ENCODE assay signal across 1 cellular context in genomic region chr7:100247152-100247757, GRCh38.
TF ChIP-seq lines count a peak whose summit lies in the region.

No MANE protein-coding gene starts in this region.

TF ChIP-seq in K562, 482 proteins besides CTCF, POLR2A, EP300 and RAD21 (continued from another document and continues in another):
- no peak for TF ChIP-seq HINFP (tag; conservative IDR thresholded peaks at IDR 0.05; ENCODE audit: low read depth)
- no peak for TF ChIP-seq GABPA (tag; conservative IDR thresholded peaks at IDR 0.05; ENCODE audit: low read depth)
- no peak for TF ChIP-seq NCOA6 (IDR thresholded peaks at IDR 0.05)
- no peak for TF ChIP-seq ZFX (CRISPR knock-in tag; IDR thresholded peaks at IDR 0.05)
- TF ChIP-seq FOXJ3 (CRISPR knock-in tag; IDR thresholded peaks at IDR 0.05), result no peak
- TF ChIP-seq PHB (CRISPR knock-in tag; IDR thresholded peaks at IDR 0.05), result no peak
- TF ChIP-seq, protein P1, sequence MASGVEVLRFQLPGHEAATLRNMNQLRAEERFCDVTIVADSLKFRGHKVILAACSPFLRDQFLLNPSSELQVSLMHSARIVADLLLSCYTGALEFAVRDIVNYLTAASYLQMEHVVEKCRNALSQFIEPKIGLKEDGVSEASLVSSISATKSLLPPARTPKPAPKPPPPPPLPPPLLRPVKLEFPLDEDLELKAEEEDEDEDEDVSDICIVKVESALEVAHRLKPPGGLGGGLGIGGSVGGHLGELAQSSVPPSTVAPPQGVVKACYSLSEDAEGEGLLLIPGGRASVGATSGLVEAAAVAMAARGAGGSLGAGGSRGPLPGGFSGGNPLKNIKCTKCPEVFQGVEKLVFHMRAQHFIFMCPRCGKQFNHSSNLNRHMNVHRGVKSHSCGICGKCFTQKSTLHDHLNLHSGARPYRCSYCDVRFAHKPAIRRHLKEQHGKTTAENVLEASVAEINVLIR (CRISPR knock-in tag; IDR thresholded peaks at IDR 0.05), result no peak
- no peak for TF ChIP-seq NCOA4 (IDR thresholded peaks at IDR 0.05; ENCODE audit: partially characterized antibody)
- no peak for TF ChIP-seq ZNF717 (CRISPR knock-in tag; IDR thresholded peaks at IDR 0.05)
- no peak for TF ChIP-seq THRA (IDR thresholded peaks at IDR 0.05)
- TF ChIP-seq ZBTB34 (CRISPR knock-in tag; IDR thresholded peaks at IDR 0.05), result no peak
- no peak for TF ChIP-seq MCM5 (IDR thresholded peaks at IDR 0.05; ENCODE audit: low read depth)
- no peak for TF ChIP-seq HCFC1 (IDR thresholded peaks at IDR 0.05; ENCODE audit: low read depth, low read length)
- no peak for TF ChIP-seq ZKSCAN1 (IDR thresholded peaks at IDR 0.05; ENCODE audit: low read depth, low read length)
- TF ChIP-seq MAFG (tag; conservative IDR thresholded peaks at IDR 0.05), result peak; percentile 58
- TF ChIP-seq DMBX1 (CRISPR knock-in tag; IDR thresholded peaks at IDR 0.05; ENCODE audit: borderline replicate concordance), result no peak
- no peak for TF ChIP-seq ZNF699 (CRISPR knock-in tag; IDR thresholded peaks at IDR 0.05; ENCODE audit: insufficient replicate concordance)
- peak in 1 of 2 experiments; percentile 24; a peak in 1 of 4 replicates for TF ChIP-seq HDAC1 (IDR thresholded peaks at IDR 0.05)
- no peak for TF ChIP-seq RERE (CRISPR knock-in tag; IDR thresholded peaks at IDR 0.05; ENCODE audit: borderline replicate concordance)
- TF ChIP-seq CBX1 (IDR thresholded peaks at IDR 0.05; ENCODE audit: low read depth), result 0 out of 2 replicates have a peak, but pooled peaks have one; percentile 76
- TF ChIP-seq SMARCA5 (IDR thresholded peaks at IDR 0.05), result 0 out of 2 replicates have a peak, but pooled peaks have one; percentile 44
- no peak for TF ChIP-seq CHD1 (IDR thresholded peaks at IDR 0.05; ENCODE audit: low read length)
- TF ChIP-seq, protein P2, sequence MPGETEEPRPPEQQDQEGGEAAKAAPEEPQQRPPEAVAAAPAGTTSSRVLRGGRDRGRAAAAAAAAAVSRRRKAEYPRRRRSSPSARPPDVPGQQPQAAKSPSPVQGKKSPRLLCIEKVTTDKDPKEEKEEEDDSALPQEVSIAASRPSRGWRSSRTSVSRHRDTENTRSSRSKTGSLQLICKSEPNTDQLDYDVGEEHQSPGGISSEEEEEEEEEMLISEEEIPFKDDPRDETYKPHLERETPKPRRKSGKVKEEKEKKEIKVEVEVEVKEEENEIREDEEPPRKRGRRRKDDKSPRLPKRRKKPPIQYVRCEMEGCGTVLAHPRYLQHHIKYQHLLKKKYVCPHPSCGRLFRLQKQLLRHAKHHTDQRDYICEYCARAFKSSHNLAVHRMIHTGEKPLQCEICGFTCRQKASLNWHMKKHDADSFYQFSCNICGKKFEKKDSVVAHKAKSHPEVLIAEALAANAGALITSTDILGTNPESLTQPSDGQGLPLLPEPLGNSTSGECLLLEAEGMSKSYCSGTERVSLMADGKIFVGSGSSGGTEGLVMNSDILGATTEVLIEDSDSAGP (CRISPR knock-in tag; IDR thresholded peaks at IDR 0.05), result no peak
- no peak for TF ChIP-seq KDM4B (IDR thresholded peaks at IDR 0.05; ENCODE audit: borderline replicate concordance in 2 of 2, low read depth in 1 of 2)
- no peak for TF ChIP-seq JUNB (CRISPR knock-in tag; conservative IDR thresholded peaks at IDR 0.05)
- TF ChIP-seq HMGN3 (IDR thresholded peaks at IDR 0.05; ENCODE audit: borderline replicate concordance, extremely low read depth, insufficient read length, low read depth, low read length), result no peak
- no peak for TF ChIP-seq RBM22 (IDR thresholded peaks at IDR 0.05; ENCODE audit: low read depth, low read length, poor library complexity, severe bottlenecking)
- TF ChIP-seq ZNF766 (CRISPR knock-in tag; conservative IDR thresholded peaks at IDR 0.05), result no peak
- peak; percentile 50 for TF ChIP-seq ESRRA (IDR thresholded peaks at IDR 0.05; ENCODE audit: borderline replicate concordance, low read depth)
- TF ChIP-seq ZNF347 (CRISPR knock-in tag; IDR thresholded peaks at IDR 0.05; ENCODE audit: low read depth), result no peak
- TF ChIP-seq PHB2 (IDR thresholded peaks at IDR 0.05; ENCODE audit: low read depth), result no peak
- no peak for TF ChIP-seq E2F6 (IDR thresholded peaks at IDR 0.05; ENCODE audit: borderline replicate concordance in 1 of 2, extremely low read depth in 1 of 2, insufficient read depth in 1 of 2, insufficient read length in 1 of 2, low read depth in 1 of 2, low read length in 1 of 2, poor library complexity in 1 of 2, severe bottlenecking in 1 of 2)
- TF ChIP-seq CREB5 (CRISPR knock-in tag; IDR thresholded peaks at IDR 0.05), result no peak
- TF ChIP-seq, protein P3, sequence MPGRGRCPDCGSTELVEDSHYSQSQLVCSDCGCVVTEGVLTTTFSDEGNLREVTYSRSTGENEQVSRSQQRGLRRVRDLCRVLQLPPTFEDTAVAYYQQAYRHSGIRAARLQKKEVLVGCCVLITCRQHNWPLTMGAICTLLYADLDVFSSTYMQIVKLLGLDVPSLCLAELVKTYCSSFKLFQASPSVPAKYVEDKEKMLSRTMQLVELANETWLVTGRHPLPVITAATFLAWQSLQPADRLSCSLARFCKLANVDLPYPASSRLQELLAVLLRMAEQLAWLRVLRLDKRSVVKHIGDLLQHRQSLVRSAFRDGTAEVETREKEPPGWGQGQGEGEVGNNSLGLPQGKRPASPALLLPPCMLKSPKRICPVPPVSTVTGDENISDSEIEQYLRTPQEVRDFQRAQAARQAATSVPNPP (IDR thresholded peaks at IDR 0.05; ENCODE audit: borderline replicate concordance, insufficient read depth, insufficient read length), result no peak
- TF ChIP-seq KLF13 (tag; IDR thresholded peaks at IDR 0.05; ENCODE audit: borderline replicate concordance, low read depth), result no peak
- no peak for TF ChIP-seq ZNF644 (tag; IDR thresholded peaks at IDR 0.05; ENCODE audit: low read depth)
- TF ChIP-seq, protein P4, sequence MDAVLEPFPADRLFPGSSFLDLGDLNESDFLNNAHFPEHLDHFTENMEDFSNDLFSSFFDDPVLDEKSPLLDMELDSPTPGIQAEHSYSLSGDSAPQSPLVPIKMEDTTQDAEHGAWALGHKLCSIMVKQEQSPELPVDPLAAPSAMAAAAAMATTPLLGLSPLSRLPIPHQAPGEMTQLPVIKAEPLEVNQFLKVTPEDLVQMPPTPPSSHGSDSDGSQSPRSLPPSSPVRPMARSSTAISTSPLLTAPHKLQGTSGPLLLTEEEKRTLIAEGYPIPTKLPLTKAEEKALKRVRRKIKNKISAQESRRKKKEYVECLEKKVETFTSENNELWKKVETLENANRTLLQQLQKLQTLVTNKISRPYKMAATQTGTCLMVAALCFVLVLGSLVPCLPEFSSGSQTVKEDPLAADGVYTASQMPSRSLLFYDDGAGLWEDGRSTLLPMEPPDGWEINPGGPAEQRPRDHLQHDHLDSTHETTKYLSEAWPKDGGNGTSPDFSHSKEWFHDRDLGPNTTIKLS (IDR thresholded peaks at IDR 0.05; ENCODE audit: borderline replicate concordance, low read depth), result no peak
- TF ChIP-seq TSC22D4 (tag; IDR thresholded peaks at IDR 0.05), result no peak
- TF ChIP-seq HDGF (IDR thresholded peaks at IDR 0.05), result no peak
- no peak for TF ChIP-seq ZSCAN29 (IDR thresholded peaks at IDR 0.05)
- no peak for TF ChIP-seq COPS2 (conservative IDR thresholded peaks at IDR 0.05)
- no peak for TF ChIP-seq ZNF224 (CRISPR knock-in tag; IDR thresholded peaks at IDR 0.05)
- TF ChIP-seq, protein P5, sequence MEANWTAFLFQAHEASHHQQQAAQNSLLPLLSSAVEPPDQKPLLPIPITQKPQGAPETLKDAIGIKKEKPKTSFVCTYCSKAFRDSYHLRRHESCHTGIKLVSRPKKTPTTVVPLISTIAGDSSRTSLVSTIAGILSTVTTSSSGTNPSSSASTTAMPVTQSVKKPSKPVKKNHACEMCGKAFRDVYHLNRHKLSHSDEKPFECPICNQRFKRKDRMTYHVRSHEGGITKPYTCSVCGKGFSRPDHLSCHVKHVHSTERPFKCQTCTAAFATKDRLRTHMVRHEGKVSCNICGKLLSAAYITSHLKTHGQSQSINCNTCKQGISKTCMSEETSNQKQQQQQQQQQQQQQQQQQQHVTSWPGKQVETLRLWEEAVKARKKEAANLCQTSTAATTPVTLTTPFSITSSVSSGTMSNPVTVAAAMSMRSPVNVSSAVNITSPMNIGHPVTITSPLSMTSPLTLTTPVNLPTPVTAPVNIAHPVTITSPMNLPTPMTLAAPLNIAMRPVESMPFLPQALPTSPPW (CRISPR knock-in tag; IDR thresholded peaks at IDR 0.05), result no peak
- peak; percentile 40 for TF ChIP-seq CHD4 (IDR thresholded peaks at IDR 0.05; ENCODE audit: insufficient read depth, insufficient replicate concordance, low read depth, low read length, poor library complexity, severe bottlenecking)
- no peak for TF ChIP-seq PTTG1 (tag; IDR thresholded peaks at IDR 0.05; ENCODE audit: low read depth)
- no peak for TF ChIP-seq NELFE (IDR thresholded peaks at IDR 0.05; ENCODE audit: insufficient read depth, insufficient read length)
- no peak for TF ChIP-seq FOXJ2 (tag; IDR thresholded peaks at IDR 0.05)
- no peak for TF ChIP-seq ZNF12 (CRISPR knock-in tag; IDR thresholded peaks at IDR 0.05)
- no peak for TF ChIP-seq ZNF263 (CRISPR knock-in tag; IDR thresholded peaks at IDR 0.05; ENCODE audit: borderline replicate concordance)
